In the genomic region with DNA sequence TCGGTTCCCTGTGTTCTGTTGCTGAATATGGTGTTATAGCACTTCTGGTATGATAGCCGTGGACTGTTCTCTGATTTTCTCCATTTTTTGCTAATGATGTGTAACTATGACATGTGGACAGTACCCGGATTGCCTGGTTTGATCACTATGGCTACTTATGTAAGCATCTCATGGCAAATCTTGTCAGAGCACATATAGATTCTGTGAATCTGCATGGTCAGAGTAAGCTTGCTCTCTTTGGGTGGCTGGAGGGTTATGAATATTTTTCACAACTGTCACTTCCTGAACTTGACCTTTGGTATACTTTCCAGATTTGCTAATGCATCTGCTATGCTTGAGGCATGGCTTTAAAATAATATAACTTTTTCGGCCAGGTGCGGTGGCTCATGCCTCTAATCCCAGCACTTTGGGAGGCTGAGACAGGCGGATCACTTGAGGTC, we compare ENCODE assay signal across 17 cellular contexts. TPM values are rescaled to one million over a fixed set of nuclear protein-coding genes. Genes with fewer than 3 reads are reported as not detected.
DNase-seq lines count a peak whose midpoint lies in the region; ATAC-seq and TF ChIP-seq lines count a peak whose summit lies in the region.
"Had no signal": no experiment of that assay in that cellular context is flagged by ENCODE, and none has a peak within 500 bp of the region (broad histone marks: within the 10 kb centered on the region; RNA-seq: fewer than 3 reads in every experiment).

No MANE protein-coding gene starts in this region.

- peak overlapping the region; percentile 84 for H3K27ac ChIP-seq in mesenchymal stem cell (ENCODE audit: low read length, poor library complexity, severe bottlenecking)
- no peak overlapping the region for H3K27ac ChIP-seq in CD8-positive, alpha-beta T cell (ENCODE audit: low read depth, low read length)
- H3K27ac ChIP-seq: esophagus squamous epithelium, SK-N-MC had no signal

- H3K27ac Mint-ChIP-seq in chondrocyte (ENCODE audit: unreplicated experiment): peak overlapping the region; percentile 86
- H3K27ac Mint-ChIP-seq in CD8-positive, alpha-beta T cell: no peak overlapping the region
- H3K27ac Mint-ChIP-seq: CD4-positive, alpha-beta memory T cell; natural killer cell treated with Interleukin-12 subunit alpha and Interleukin-12 subunit beta and Interleukin-15 and Interleukin-18, amount 100 ng/mL, for 72 hours had no signal

- no peak overlapping the region for H2BK15ac ChIP-seq in mesenchymal stem cell (ENCODE audit: low read depth, poor library complexity, severe bottlenecking)

- no peaks in the 10 kb centered on the region for H3K36me3 ChIP-seq in mesenchymal stem cell (ENCODE audit: control insufficient read depth in 1 of 2, insufficient read depth in 2 of 2, low read depth in 1 of 2, low read length in 2 of 2)
- no peaks in the 10 kb centered on the region for H3K36me3 ChIP-seq in CD8-positive, alpha-beta T cell (ENCODE audit: insufficient read depth, low read length)
- H3K36me3 ChIP-seq: esophagus squamous epithelium had no signal

- H3K9me3 ChIP-seq in mesenchymal stem cell (ENCODE audit: control insufficient read depth, low read length): no peaks in the 10 kb centered on the region
- H3K9me3 ChIP-seq in CD8-positive, alpha-beta T cell (ENCODE audit: low read length): no peaks in the 10 kb centered on the region
- H3K9me3 ChIP-seq: esophagus squamous epithelium had no signal

- no peak overlapping the region for H3K4ac ChIP-seq in mesenchymal stem cell (ENCODE audit: low read depth in 1 of 2, low read length in 2 of 2)

- H3K9ac ChIP-seq in mesenchymal stem cell (ENCODE audit: low read length): peak overlapping the region; percentile 33

- H2BK5ac ChIP-seq in mesenchymal stem cell (ENCODE audit: low read depth, low read length, poor library complexity, severe bottlenecking): peak overlapping the region; percentile 76

- H3K27me3 ChIP-seq in mesenchymal stem cell (ENCODE audit: control insufficient read depth in 1 of 2, insufficient read depth in 1 of 2, low read length in 2 of 2): no peaks in the 10 kb centered on the region
- H3K27me3 ChIP-seq in CD8-positive, alpha-beta T cell (ENCODE audit: insufficient read depth, low read length): no peaks in the 10 kb centered on the region
- H3K27me3 ChIP-seq: esophagus squamous epithelium had no signal

- H3K4me1 Mint-ChIP-seq in chondrocyte (ENCODE audit: low read depth): peaks cover 36% of the 10 kb centered on the region
- no peaks in the 10 kb centered on the region for H3K4me1 Mint-ChIP-seq in CD8-positive, alpha-beta T cell (ENCODE audit: low read depth)

- no peaks in the 10 kb centered on the region for H3K36me3 Mint-ChIP-seq in chondrocyte (ENCODE audit: low read depth)
- no peaks in the 10 kb centered on the region for H3K36me3 Mint-ChIP-seq in CD8-positive, alpha-beta T cell
- H3K36me3 Mint-ChIP-seq: CD4-positive, alpha-beta memory T cell; natural killer cell treated with Interleukin-12 subunit alpha and Interleukin-12 subunit beta and Interleukin-15 and Interleukin-18, amount 100 ng/mL, for 72 hours had no signal

- H3K4me2 ChIP-seq in mesenchymal stem cell (ENCODE audit: low read length, poor library complexity, severe bottlenecking): peak overlapping the region; percentile 50

- no peak overlapping the region for H4K8ac ChIP-seq in mesenchymal stem cell (ENCODE audit: low read length)

- ATAC-seq in GM21619 (IDR thresholded peaks at IDR 0.05; ENCODE audit: unreplicated experiment): no peak
- no peak for ATAC-seq in CD8-positive, alpha-beta T cell
- ATAC-seq: activated T-cell treated with anti-CD3 and anti-CD28 coated beads, Interleukin-2, amount 50 U/mL, for 4 hours; natural killer cell treated with Interleukin-12 subunit alpha and Interleukin-12 subunit beta and Interleukin-15 and Interleukin-18, amount 100 ng/mL, for 72 hours; right cardiac atrium had no signal

- no peak overlapping the region for H2BK120ac ChIP-seq in mesenchymal stem cell (ENCODE audit: low read depth, low read length)

- H3K4me3 Mint-ChIP-seq in chondrocyte (ENCODE audit: unreplicated experiment): no peak overlapping the region
- no peak overlapping the region for H3K4me3 Mint-ChIP-seq in CD8-positive, alpha-beta T cell
- H3K4me3 Mint-ChIP-seq: activated T-cell treated with anti-CD3 and anti-CD28 coated beads, Interleukin-2, amount 50 U/mL, for 4 hours; CD4-positive, alpha-beta memory T cell; natural killer cell treated with Interleukin-12 subunit alpha and Interleukin-12 subunit beta and Interleukin-15 and Interleukin-18, amount 100 ng/mL, for 72 hours had no signal

- no peak overlapping the region for H3K18ac ChIP-seq in mesenchymal stem cell (ENCODE audit: low read depth in 1 of 2, low read length in 2 of 2)

- H4K91ac ChIP-seq in mesenchymal stem cell (ENCODE audit: low read length): no peak overlapping the region

- WGBS in mesenchymal stem cell: 12% methylated on average over 6 of the region's 6 CpGs

- H2BK12ac ChIP-seq in mesenchymal stem cell (ENCODE audit: low read length in 2 of 2): no peak overlapping the region

- POLR2A ChIA-PET in CD8-positive, alpha-beta T cell (lab: Charles Lee): no interaction called here

- H3K9me3 Mint-ChIP-seq in chondrocyte (ENCODE audit: low read depth): no peaks in the 10 kb centered on the region
- H3K9me3 Mint-ChIP-seq in CD8-positive, alpha-beta T cell: no peaks in the 10 kb centered on the region
- H3K9me3 Mint-ChIP-seq: natural killer cell treated with Interleukin-12 subunit alpha and Interleukin-12 subunit beta and Interleukin-15 and Interleukin-18, amount 100 ng/mL, for 72 hours had no signal

- no peak overlapping the region for H3K23ac ChIP-seq in mesenchymal stem cell (ENCODE audit: low read length in 2 of 2)

- no peaks in the 10 kb centered on the region for H3K79me1 ChIP-seq in mesenchymal stem cell (replicated peaks; ENCODE audit: low read length, poor library complexity, severe bottlenecking)

- intact Hi-C loops in CD8-positive, alpha-beta T cell (cut with DNase I, micrococcal nuclease): no loop called here

- H3K4me1 ChIP-seq in mesenchymal stem cell (ENCODE audit: control insufficient read depth, insufficient read depth, low read depth, low read length): peaks cover 3% of the 10 kb centered on the region
- no peaks in the 10 kb centered on the region for H3K4me1 ChIP-seq in CD8-positive, alpha-beta T cell (ENCODE audit: insufficient read depth, low read length)
- H3K4me1 ChIP-seq: esophagus squamous epithelium had no signal

- TF ChIP-seq CTCF in chondrocyte (IDR thresholded peaks at IDR 0.05): no peak
- no peak for TF ChIP-seq CTCF in CD8-positive, alpha-beta T cell (IDR thresholded peaks at IDR 0.05)

- DNase-seq in Daoy (ENCODE audit: low read depth) (peak; percentile 35), NAMALWA (ENCODE audit: low spot score) (peak; percentile 27), chondrocyte (ENCODE audit: low spot score) (no peak), mesenchymal stem cell (peak; percentile 66), LoVo (ENCODE audit: low spot score) (no peak), GM19240 (ENCODE audit: insufficient read length, low spot score) (no peak)
- no peak for DNase-seq in CD8-positive, alpha-beta T cell
- DNase-seq: activated T-cell treated with anti-CD3 and anti-CD28 coated beads, Interleukin-2, amount 50 U/mL, for 4 hours; CD4-positive, alpha-beta memory T cell; esophagus squamous epithelium; kidney glomerular epithelial cell; NCI-H1092 treated with DMSO at 0.1 percent for 48 hours; NCI-H510A; right cardiac atrium had no signal

- H3K4me3 ChIP-seq in mesenchymal stem cell (ENCODE audit: insufficient read depth in 1 of 2, low read depth in 1 of 2, low read length in 2 of 2): no peak overlapping the region
- no peak overlapping the region for H3K4me3 ChIP-seq in CD8-positive, alpha-beta T cell (ENCODE audit: low read depth, low read length)
- H3K4me3 ChIP-seq: esophagus squamous epithelium, SK-N-MC had no signal

- no peak overlapping the region for H2AFZ ChIP-seq in mesenchymal stem cell (ENCODE audit: low read depth, low read length)

- H2AK5ac ChIP-seq in mesenchymal stem cell (ENCODE audit: low read length, severe bottlenecking): peak overlapping the region; percentile 63

- no peak overlapping the region for H3K14ac ChIP-seq in mesenchymal stem cell (ENCODE audit: low read length in 2 of 2)

- CTCF ChIA-PET in CD8-positive, alpha-beta T cell (lab: Charles Lee): no interaction called here

- H3K27me3 Mint-ChIP-seq in chondrocyte (ENCODE audit: low read depth): no peaks in the 10 kb centered on the region
- peaks cover 7% of the 10 kb centered on the region for H3K27me3 Mint-ChIP-seq in CD8-positive, alpha-beta T cell (ENCODE audit: low read depth)

RNA-seq across cellular contexts. Expression of a gene that starts 36.8 kb away (rescaled TPM):
- total RNA-seq in Daoy (2014; rRNA removed; shearing (Covaris generic)): 5.2 and 7.5 TPM in 2 replicates
- 28.1 to 38.3 TPM (median 35.4 TPM) in 3 replicates for total RNA-seq in chondrocyte
- 4.3 TPM for polyA plus RNA-seq in mesenchymal stem cell (2013, experiment 1 of 2)
- 4.2 TPM for polyA plus RNA-seq in mesenchymal stem cell (2013, experiment 2 of 2)
- not detected for total RNA-seq in CD8-positive, alpha-beta T cell
- total RNA-seq: CD4-positive, alpha-beta memory T cell; natural killer cell treated with Interleukin-12 subunit alpha and Interleukin-12 subunit beta and Interleukin-15 and Interleukin-18, amount 100 ng/mL, for 72 hours had no signal

Comparison
In these comparisons a context has a peak if more than half of its experiments do, and no peak if none do; other contexts are left out.
1. DNase-seq: peak in Daoy (single experiment), NAMALWA (single experiment) and mesenchymal stem cell (single experiment); none in chondrocyte (single experiment), LoVo (single experiment), CD8-positive, alpha-beta T cell (0 of 7) and GM19240 (single experiment).